Comparison of ENCODE assay signal across 8 cellular contexts in genomic region chr11:67613960-67614715, GRCh38. TPM values are rescaled to one million over a fixed set of nuclear protein-coding genes. Genes with fewer than 3 reads are reported as not detected.
DNase-seq lines count a peak whose midpoint lies in the region; ATAC-seq and TF ChIP-seq lines count a peak whose summit lies in the region.

No MANE protein-coding gene starts in this region.

- H3K4ac ChIP-seq in H9 (ENCODE audit: low read depth, low read length) (no peak overlapping the region), mesendoderm (ENCODE audit: low read depth, low read length) (no peak overlapping the region)

- no peaks in the 10 kb centered on the region for H4K20me1 ChIP-seq in H9 (ENCODE audit: control insufficient read depth, insufficient read depth, insufficient read length)
- no peaks in the 10 kb centered on the region for H4K20me1 ChIP-seq in MM.1S (ENCODE audit: insufficient read depth, low read length)

- H4K91ac ChIP-seq in H9 (ENCODE audit: insufficient read length, low read depth, low read length): no peak overlapping the region

- H2BK120ac ChIP-seq in H9 (ENCODE audit: low read depth, low read length, poor library complexity, severe bottlenecking) (no peak overlapping the region), mesendoderm (ENCODE audit: low read depth, low read length) (no peak overlapping the region)

- H3K27ac Mint-ChIP-seq in H9: peak overlapping the region in 1 of 3 experiments; percentile 15; a peak in 1 of 7 replicates

- H3K9ac ChIP-seq in H9 (ENCODE audit: extremely low read depth, insufficient read length, low read length) (no peak overlapping the region), MM.1S (ENCODE audit: low read length) (peak overlapping the region; percentile 71), mesendoderm (ENCODE audit: low read length) (peak overlapping the region; percentile 52)

- no peaks in the 10 kb centered on the region; the same call in none of the 2 replicates for H3K36me3 ChIP-seq in MM.1S (replicated peaks; ENCODE audit: insufficient read depth, low read length)
- no peaks in the 10 kb centered on the region for H3K36me3 ChIP-seq in mesendoderm (ENCODE audit: control insufficient read depth, insufficient read depth, low read length)

- H3K18ac ChIP-seq in H9 (ENCODE audit: insufficient read length, low read depth, low read length) (no peak overlapping the region), mesendoderm (ENCODE audit: low read length) (no peak overlapping the region)

- peaks cover 7% of the 10 kb centered on the region; the same call in 1 of the 2 replicates for H3K4me1 ChIP-seq in H9 (ENCODE audit: insufficient read depth, low read length)
- peaks cover 24% of the 10 kb centered on the region for H3K4me1 ChIP-seq in MM.1S (ENCODE audit: low read length)
- peaks cover 18% of the 10 kb centered on the region for H3K4me1 ChIP-seq in mesendoderm (ENCODE audit: control insufficient read depth, low read depth, low read length)

- H3K14ac ChIP-seq in H9 (ENCODE audit: insufficient read depth, low read length): no peak overlapping the region

- no peak overlapping the region for H2BK5ac ChIP-seq in H9 (ENCODE audit: insufficient read length, low read length)
- H2BK5ac ChIP-seq in mesendoderm (ENCODE audit: low read length): no peak overlapping the region

- no peaks in the 10 kb centered on the region for H3K23me2 ChIP-seq in H9 (ENCODE audit: insufficient read length, low read depth, low read length, poor library complexity, severe bottlenecking)

- H3K9me3 ChIP-seq in H9 (ENCODE audit: control insufficient read depth, low read depth, low read length): no peaks in the 10 kb centered on the region
- no peaks in the 10 kb centered on the region for H3K9me3 ChIP-seq in MM.1S (replicated peaks; ENCODE audit: insufficient read depth, low read length)

- H3K79me1 ChIP-seq in H9 (ENCODE audit: insufficient read depth, low read depth, low read length, poor library complexity, severe bottlenecking) (no peaks in the 10 kb centered on the region), mesendoderm (ENCODE audit: low read length) (no peaks in the 10 kb centered on the region)

- H3K4me3 Mint-ChIP-seq in H9: peak overlapping the region in 1 of 2 experiments; percentile 34; a peak in 2 of 5 replicates

- peaks cover 0 to 2% of the 10 kb centered on the region in 2 experiments; a peak in 2 of 5 replicates for H3K9me3 Mint-ChIP-seq in H9

- H4K5ac ChIP-seq in H9 (ENCODE audit: insufficient read length, low read depth, low read length) (no peak overlapping the region), mesendoderm (ENCODE audit: low read length) (no peak overlapping the region)

- H2AK5ac ChIP-seq in H9 (ENCODE audit: insufficient read length, low read length) (no peak overlapping the region), mesendoderm (ENCODE audit: low read length) (no peak overlapping the region)

- peaks cover 27% of the 10 kb centered on the region for H3K27me3 Mint-ChIP-seq in H9 (ENCODE audit: low read depth)

- peak; percentile 86 for DNase-seq in H9
- DNase-seq in MM.1S: peak; percentile 93
- peak; percentile 60 for DNase-seq in choroid plexus epithelial cell (ENCODE audit: low read depth)
- DNase-seq in mesendoderm: peak; percentile 70
- DNase-seq in stimulated activated CD8-positive, alpha-beta memory T cell treated with anti-CD3 and anti-CD28 coated beads, Interleukin-2, amount 100 ng/mL, for 1 hour (ENCODE audit: low read depth in 2 of 2): peak; percentile 63 to 74
- no peak for DNase-seq in NCI-H128 (lab: John Stamatoyannopoulos, UW; ENCODE audit: unreplicated experiment)

- peaks cover 3% of the 10 kb centered on the region; the same call in 1 of the 2 replicates for H3K27me3 ChIP-seq in H9 (ENCODE audit: insufficient read depth, low read length)
- no peaks in the 10 kb centered on the region for H3K27me3 ChIP-seq in MM.1S (replicated peaks; ENCODE audit: insufficient read depth, low read length)
- H3K27me3 ChIP-seq in mesendoderm (ENCODE audit: insufficient read depth, low read length, poor library complexity): no peaks in the 10 kb centered on the region

- TF ChIP-seq CTCF in GM12874 (IDR thresholded peaks at IDR 0.05; ENCODE audit: insufficient read depth, low read depth, low read length) (peak; percentile 64), H9 (conservative IDR thresholded peaks at IDR 0.05) (peak; percentile 84), MM.1S (IDR thresholded peaks at IDR 0.05; ENCODE audit: low read length) (peak; percentile 37), choroid plexus epithelial cell (conservative IDR thresholded peaks at IDR 0.05; ENCODE audit: low read depth, low read length) (peak; percentile 73)

- no peak overlapping the region for H2BK15ac ChIP-seq in H9 (ENCODE audit: low read depth, low read length)
- H2BK15ac ChIP-seq in mesendoderm (replicated peaks; ENCODE audit: low read depth): no peak overlapping the region

- H2AFZ ChIP-seq in H9 (ENCODE audit: low read length) (no peak overlapping the region), MM.1S (ENCODE audit: low read length) (peak overlapping the region; percentile 54)

- no peak overlapping the region for H4K8ac ChIP-seq in H9 (replicated peaks; ENCODE audit: insufficient read length, low read depth, low read length)
- no peak overlapping the region for H4K8ac ChIP-seq in mesendoderm (ENCODE audit: low read depth, low read length)

- peak; percentile 94 to 95 for ATAC-seq in activated CD4-positive, CD25-positive, alpha-beta regulatory T cell treated with anti-CD3 and anti-CD28 coated beads, Interleukin-2, amount 50 U/mL, for 24 hours

- peaks cover 16% of the 10 kb centered on the region for H3F3A ChIP-seq in MM.1S (ENCODE audit: insufficient read depth, low read length)

- peaks cover 12 to 31% (median 26%) of the 10 kb centered on the region in 3 experiments for H3K36me3 Mint-ChIP-seq in H9 (ENCODE audit: insufficient read depth in 1 of 3, low read depth in 3 of 3)

- H3K23ac ChIP-seq in H9 (ENCODE audit: insufficient read length, low read depth, low read length) (no peak overlapping the region), mesendoderm (ENCODE audit: low read length) (no peak overlapping the region)

- no CpG with 5 or more reads among the region's 23 CpGs for WGBS in H9 (ENCODE audit: extremely low coverage, insufficient read length, low lambda C conversion rate)
- WGBS in mesendoderm (ENCODE audit: extremely low coverage, insufficient coverage, low lambda C conversion rate): no CpG with 5 or more reads among the region's 23 CpGs

- peak overlapping the region; percentile 11 for H3K4me2 ChIP-seq in H9 (ENCODE audit: insufficient read depth, insufficient read length, low read length)
- peak overlapping the region; percentile 85 for H3K4me2 ChIP-seq in MM.1S (ENCODE audit: low read depth, low read length)
- peak overlapping the region; percentile 52 for H3K4me2 ChIP-seq in mesendoderm (ENCODE audit: low read length)

- H3K4me3 ChIP-seq in MM.1S (ENCODE audit: low read length): peak overlapping the region; percentile 51
- peak overlapping the region; percentile 56 for H3K4me3 ChIP-seq in choroid plexus epithelial cell (ENCODE audit: low read depth, low read length)
- H3K4me3 ChIP-seq in mesendoderm (ENCODE audit: low read length): no peak overlapping the region

- no peak overlapping the region for H2BK12ac ChIP-seq in H9 (ENCODE audit: insufficient read length, low read depth, low read length)

- no peak overlapping the region for H2BK20ac ChIP-seq in H9 (ENCODE audit: low read depth, low read length, poor library complexity, severe bottlenecking)

- no peaks in the 10 kb centered on the region for H3K9me2 ChIP-seq in MM.1S (replicated peaks; ENCODE audit: insufficient read depth, low read length)

- H3K79me2 ChIP-seq in H9 (ENCODE audit: insufficient read depth, low read length) (no peaks in the 10 kb centered on the region), MM.1S (ENCODE audit: low read length) (peaks cover 9% of the 10 kb centered on the region; the same call in 1 of the 2 replicates), mesendoderm (ENCODE audit: control insufficient read depth, insufficient read depth, low read length) (no peaks in the 10 kb centered on the region)

- H3K56ac ChIP-seq in H9 (ENCODE audit: insufficient read length, low read depth, low read length) (no peak overlapping the region), mesendoderm (ENCODE audit: low read length) (peak overlapping the region; percentile 80)

- peaks cover 35 to 42% of the 10 kb centered on the region in 2 experiments for H3K4me1 Mint-ChIP-seq in H9

- no peak overlapping the region for H3T11ph ChIP-seq in H9 (ENCODE audit: low read length)

- H3K27ac ChIP-seq in H9 (ENCODE audit: insufficient read length, low read depth, low read length) (no peak overlapping the region), MM.1S (ENCODE audit: low read length) (peak overlapping the region; percentile 85), mesendoderm (ENCODE audit: low read depth, low read length) (peak overlapping the region; percentile 34)

RNA-seq across cellular contexts. Expression of gene NDUFV1, which starts 7.4 kb away (rescaled TPM):
- 152 and 154 TPM in 2 replicates for total RNA-seq in H9 (2021)
- polyA plus RNA-seq in mesendoderm (2013, experiment 1 of 2): 58.8 TPM
- 56.6 TPM for polyA plus RNA-seq in mesendoderm (2013, experiment 2 of 2)

RNA-seq across cellular contexts. Expression of gene NUDT8, which starts 15.6 kb away (rescaled TPM):
- 6.5 and 6.8 TPM in 2 replicates for total RNA-seq in H9 (2021)
- polyA plus RNA-seq in mesendoderm (2013, experiment 1 of 2): 4.2 TPM
- 3.9 TPM for polyA plus RNA-seq in mesendoderm (2013, experiment 2 of 2)

RNA-seq across cellular contexts. Expression of gene TBX10, which starts 25.4 kb away (rescaled TPM):
- total RNA-seq in H9 (2021): not detected in 2 replicates
- 0.04 TPM for polyA plus RNA-seq in mesendoderm (2013, experiment 1 of 2)
- 0.03 TPM for polyA plus RNA-seq in mesendoderm (2013, experiment 2 of 2)

RNA-seq across cellular contexts. Expression of gene GSTP1, which starts 30.5 kb away (rescaled TPM):
- total RNA-seq in H9 (2021): 1,469 and 1,513 TPM in 2 replicates
- polyA plus RNA-seq in mesendoderm (2013, experiment 1 of 2): 1,349 TPM
- 1,345 TPM for polyA plus RNA-seq in mesendoderm (2013, experiment 2 of 2)

RNA-seq across cellular contexts. Expression of gene ACY3, which starts 36.4 kb away (rescaled TPM):
- not detected in 2 replicates for total RNA-seq in H9 (2021)
- polyA plus RNA-seq in mesendoderm (2013, experiment 1 of 2): 0.08 TPM
- 0.13 TPM for polyA plus RNA-seq in mesendoderm (2013, experiment 2 of 2)

Comparison
In these comparisons a context has a peak if more than half of its experiments do, and no peak if none do; other contexts are left out.
1. H3K4me2 ChIP-seq: peak in every context shown above with its lines; median percentile 85 in MM.1S; 52 in mesendoderm; 11 in H9.